Comparison of ENCODE assay signal across 1 cellular context in the genomic region with DNA sequence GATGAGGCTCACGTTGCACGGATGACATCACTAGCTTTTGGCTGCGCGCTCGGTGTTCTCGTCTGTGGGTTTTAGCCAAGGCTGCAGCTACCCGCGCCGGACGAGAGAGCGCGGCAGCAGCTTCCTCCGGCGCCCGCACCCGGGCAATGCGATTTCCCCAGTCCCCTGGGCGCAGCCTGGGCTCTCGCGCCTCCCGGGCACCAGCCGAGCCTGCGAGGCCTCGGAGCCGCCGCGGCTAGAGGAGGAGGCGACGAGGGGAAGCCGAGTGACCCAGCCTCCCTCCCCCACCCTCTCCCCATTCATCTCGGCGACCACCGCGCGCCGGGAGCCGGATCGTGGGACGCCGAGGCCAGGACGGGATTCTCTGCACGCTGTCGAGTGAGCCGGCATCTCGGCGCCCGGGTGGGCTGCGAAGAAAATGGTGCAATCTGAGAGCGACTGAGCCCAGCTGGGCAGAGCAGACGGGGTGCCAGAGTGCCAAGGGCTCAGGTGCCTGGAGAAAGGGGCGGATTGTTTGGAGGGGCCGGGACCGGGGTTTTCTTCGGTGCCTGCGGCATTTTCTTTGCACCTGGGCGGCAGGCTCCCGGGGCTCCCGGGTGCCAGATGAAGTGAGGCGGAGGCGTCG.
TF ChIP-seq lines count a peak whose summit lies in the region.

No MANE protein-coding gene starts in this region.

TF ChIP-seq in H1, 55 proteins besides CTCF, POLR2A, EP300 and RAD21:
- TF ChIP-seq CBX5 (IDR thresholded peaks at IDR 0.05; ENCODE audit: low read depth, low read length) (no peak), RBBP5 (IDR thresholded peaks at IDR 0.05; ENCODE audit: borderline replicate concordance, low read depth, low read length) (peak; percentile 63), ASH2L (IDR thresholded peaks at IDR 0.05; ENCODE audit: low read length) (peak; percentile 5), TBP (IDR thresholded peaks at IDR 0.05; ENCODE audit: low read depth, low read length) (peak; percentile 88), NANOG (IDR thresholded peaks at IDR 0.05; ENCODE audit: insufficient read depth, low read depth, low read length, poor library complexity, severe bottlenecking) (no peak), SAP30 (IDR thresholded peaks at IDR 0.05; ENCODE audit: insufficient read depth, insufficient replicate concordance, low read length) (peak; percentile 16), KDM1A (IDR thresholded peaks at IDR 0.05; ENCODE audit: borderline replicate concordance, low read length) (no peak), CREB1 (IDR thresholded peaks at IDR 0.05) (0 out of 2 replicates have a peak, but pooled peaks have one; percentile 4), SP4 (IDR thresholded peaks at IDR 0.05; ENCODE audit: low read length) (no peak), TAF1 (IDR thresholded peaks at IDR 0.05; ENCODE audit: low read depth, low read length) (0 out of 2 replicates have a peak, but pooled peaks have one; percentile 25), FOSL1 (IDR thresholded peaks at IDR 0.05; ENCODE audit: insufficient read depth, low read depth, low read length) (no peak), SUZ12 (IDR thresholded peaks at IDR 0.05; ENCODE audit: low read length) (peak; percentile 35; the same call in 1 of the 2 replicates), KDM4A (IDR thresholded peaks at IDR 0.05; ENCODE audit: low read depth, low read length, severe bottlenecking) (peak; percentile 54), HDAC2 (IDR thresholded peaks at IDR 0.05; ENCODE audit: borderline replicate concordance in 1 of 2, low read depth in 2 of 2, low read length in 2 of 2) (peak in 1 of 2 experiments; percentile 92; a peak in 1 of 4 replicates)
- TF ChIP-seq, protein P1, sequence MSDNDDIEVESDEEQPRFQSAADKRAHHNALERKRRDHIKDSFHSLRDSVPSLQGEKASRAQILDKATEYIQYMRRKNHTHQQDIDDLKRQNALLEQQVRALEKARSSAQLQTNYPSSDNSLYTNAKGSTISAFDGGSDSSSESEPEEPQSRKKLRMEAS (IDR thresholded peaks at IDR 0.05): 0 out of 2 replicates have a peak, but pooled peaks have one; percentile 25
- TF ChIP-seq, protein P2, sequence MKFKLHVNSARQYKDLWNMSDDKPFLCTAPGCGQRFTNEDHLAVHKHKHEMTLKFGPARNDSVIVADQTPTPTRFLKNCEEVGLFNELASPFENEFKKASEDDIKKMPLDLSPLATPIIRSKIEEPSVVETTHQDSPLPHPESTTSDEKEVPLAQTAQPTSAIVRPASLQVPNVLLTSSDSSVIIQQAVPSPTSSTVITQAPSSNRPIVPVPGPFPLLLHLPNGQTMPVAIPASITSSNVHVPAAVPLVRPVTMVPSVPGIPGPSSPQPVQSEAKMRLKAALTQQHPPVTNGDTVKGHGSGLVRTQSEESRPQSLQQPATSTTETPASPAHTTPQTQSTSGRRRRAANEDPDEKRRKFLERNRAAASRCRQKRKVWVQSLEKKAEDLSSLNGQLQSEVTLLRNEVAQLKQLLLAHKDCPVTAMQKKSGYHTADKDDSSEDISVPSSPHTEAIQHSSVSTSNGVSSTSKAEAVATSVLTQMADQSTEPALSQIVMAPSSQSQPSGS (IDR thresholded peaks at IDR 0.05; ENCODE audit: low read length): peak; percentile 74; the same call in 1 of the 2 replicates
